18 cellular contexts compared by ENCODE assay signal in the genomic region with DNA sequence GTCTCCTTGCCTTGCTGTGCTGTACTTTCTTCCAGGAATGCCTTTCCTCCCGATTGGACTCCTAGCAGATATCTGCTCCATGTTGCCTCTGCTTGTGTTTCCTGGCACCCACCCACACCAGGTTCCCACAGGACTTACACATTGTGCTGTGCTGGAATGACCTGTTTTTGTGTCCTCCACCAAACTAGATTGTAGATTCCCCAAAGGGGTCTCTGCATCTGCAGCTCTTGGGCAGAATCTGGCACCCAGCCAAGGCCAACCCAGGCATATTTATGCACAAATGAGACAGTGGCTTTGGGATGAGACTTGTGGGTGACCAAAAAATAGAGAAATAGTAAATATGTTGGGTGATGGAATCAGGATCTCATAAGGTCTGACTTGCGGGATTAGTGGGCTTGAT.
DNase-seq lines count a peak whose midpoint lies in the region; ATAC-seq, FAIRE-seq and TF ChIP-seq lines count a peak whose summit lies in the region.
"Had no signal": no experiment of that assay in that cellular context is flagged by ENCODE, and none has a peak within 500 bp of the region (broad histone marks: within the 10 kb centered on the region; RNA-seq: fewer than 3 reads in every experiment).

No MANE protein-coding gene starts in this region.

- 47% methylated on average over 2 of the region's 2 CpGs; no CpG with 5 or more reads in 1 of the 2 experiments for WGBS in H1 (ENCODE audit: extremely low coverage in 1 of 2, insufficient coverage in 1 of 2, insufficient read length in 1 of 2, insufficient replicate concordance in 2 of 2, low coverage in 1 of 2, low lambda C conversion rate in 2 of 2, missing lambda C conversion rate in 1 of 2), 2 experiments
- 45 to 61% methylated on average over 2 of the region's 2 CpGs for WGBS in sigmoid colon, 2 donors

- no peaks in the 10 kb centered on the region for H3K9me3 Mint-ChIP-seq in activated CD8-positive, alpha-beta memory T cell treated with anti-CD3 and anti-CD28 coated beads, Interleukin-2, amount 10 ng/mL, durations not matched to agents 7 days and 5 days (ENCODE audit: low read depth)
- H3K9me3 Mint-ChIP-seq in nephron progenitor cell, result peaks cover 24% of the 10 kb centered on the region
- H3K9me3 Mint-ChIP-seq: CD8-positive, alpha-beta memory T cell had no signal

- H3K4me3 ChIP-seq in HEK293 (ENCODE audit: low read depth, low read length) (no peak overlapping the region), H1 (ENCODE audit: extremely low read depth in 1 of 4, insufficient read depth in 2 of 4, low read depth in 3 of 4, low read length in 4 of 4) (no peak overlapping the region), sigmoid colon (no peak overlapping the region), breast epithelium (no peak overlapping the region)
- H3K4me3 ChIP-seq: GM12878, GM23338, HAP-1 had no signal

- no peak overlapping the region for H3K4ac ChIP-seq in H1 (replicated peaks; ENCODE audit: insufficient read length, low read depth, low read length)

- TF ChIP-seq CTCF in HEK293 (tag by site-specific recombination; IDR thresholded peaks at IDR 0.05) (no peak), H1 (IDR thresholded peaks at IDR 0.05; ENCODE audit: control extremely low read depth in 1 of 3, insufficient read depth in 1 of 3, low read depth in 1 of 3, low read length in 3 of 3) (no peak), sigmoid colon (IDR thresholded peaks at IDR 0.05) (no peak), nephron progenitor cell (IDR thresholded peaks at IDR 0.05) (no peak), breast epithelium (IDR thresholded peaks at IDR 0.05) (no peak)

- H4K5ac ChIP-seq in H1 (ENCODE audit: insufficient read length, low read depth, low read length), result no peak overlapping the region

- H3K9me3 ChIP-seq in HEK293 (ENCODE audit: control insufficient read depth, insufficient read depth, low read depth, low read length) (no peaks in the 10 kb centered on the region), H1 (ENCODE audit: insufficient read depth in 2 of 2, low read depth in 1 of 2, low read length in 1 of 2) (no peaks in the 10 kb centered on the region), sigmoid colon (peaks cover 0 to 3% (median 0%) of the 10 kb centered on the region in 4 donors), breast epithelium (no peaks in the 10 kb centered on the region)
- H3K9me3 ChIP-seq: Caco-2 had no signal

- DNase-seq in activated CD8-positive, alpha-beta memory T cell treated with anti-CD3 and anti-CD28 coated beads, Interleukin-2, amount 10 ng/mL, durations not matched to agents 7 days and 5 days, result peak; percentile 15
- DNase-seq in activated CD8-positive, alpha-beta memory T cell treated with anti-CD3 and anti-CD28 coated beads, Interleukin-2, amount 50 U/mL, for 4 hours, result no peak
- no peak for DNase-seq in H1 (ENCODE audit: low read depth in 1 of 2, low spot score in 2 of 2)
- peak; percentile 40 for DNase-seq in sigmoid colon
- DNase-seq in dermis blood vessel endothelial cell, result no peak
- DNase-seq in nephron progenitor cell, result no peak
- no peak for DNase-seq in breast epithelium (ENCODE audit: low spot score in 2 of 2)
- DNase-seq: Caco-2; CD8-positive, alpha-beta memory T cell; HFFc6 had no signal

- H2BK15ac ChIP-seq in H1 (ENCODE audit: low read length), result peak overlapping the region; percentile 40; the same call in 1 of the 2 replicates

- no peak overlapping the region for H3K9ac ChIP-seq in H1 (replicated peaks in 1 of 4; ENCODE audit: extremely low read depth in 1 of 4, low read depth in 3 of 4, low read length in 3 of 4)

- no peak overlapping the region for H2BK12ac ChIP-seq in H1 (ENCODE audit: low read depth, low read length)

- no peak for TF ChIP-seq EP300 in H1 (IDR thresholded peaks at IDR 0.05; ENCODE audit: borderline replicate concordance in 1 of 2, low read depth in 2 of 2, low read length in 2 of 2)
- TF ChIP-seq EP300 in sigmoid colon (IDR thresholded peaks at IDR 0.05), result no peak

- no peak overlapping the region for H3K27ac ChIP-seq in HEK293 (ENCODE audit: extremely low read depth, low read depth, low read length)
- H3K27ac ChIP-seq in H1 (ENCODE audit: low read depth, low read length), result no peak overlapping the region
- no peak overlapping the region for H3K27ac ChIP-seq in sigmoid colon
- no peak overlapping the region for H3K27ac ChIP-seq in breast epithelium

- H3K27ac Mint-ChIP-seq in activated CD8-positive, alpha-beta memory T cell treated with anti-CD3 and anti-CD28 coated beads, Interleukin-2, amount 10 ng/mL, durations not matched to agents 7 days and 5 days, result no peak overlapping the region
- no peak overlapping the region for H3K27ac Mint-ChIP-seq in nephron progenitor cell
- H3K27ac Mint-ChIP-seq: CD14-positive monocyte; CD8-positive, alpha-beta memory T cell; GM23338; HFFc6 had no signal

- no peak overlapping the region for H3K4me3 Mint-ChIP-seq in activated CD8-positive, alpha-beta memory T cell treated with anti-CD3 and anti-CD28 coated beads, Interleukin-2, amount 10 ng/mL, durations not matched to agents 7 days and 5 days
- no peak overlapping the region for H3K4me3 Mint-ChIP-seq in nephron progenitor cell
- H3K4me3 Mint-ChIP-seq: CD14-positive monocyte, GM23338, HFFc6 had no signal

- H2BK5ac ChIP-seq in H1 (ENCODE audit: low read depth, low read length), result no peak overlapping the region

- no peaks in the 10 kb centered on the region for H4K20me1 ChIP-seq in H1 (replicated peaks in 1 of 2; ENCODE audit: control insufficient read depth in 1 of 2, insufficient read depth in 2 of 2, low read length in 2 of 2)

- H3K4me1 ChIP-seq in HEK293 (ENCODE audit: control insufficient read depth, insufficient read depth, low read length), result no peaks in the 10 kb centered on the region
- H3K4me1 ChIP-seq in H1 (replicated peaks in 1 of 4; ENCODE audit: control insufficient read depth in 3 of 4, insufficient read depth in 4 of 4, low read length in 3 of 4), result peaks cover 0 to 11% (median 4%) of the 10 kb centered on the region in 4 experiments; a peak in 6 of 7 replicates
- H3K4me1 ChIP-seq in sigmoid colon, result peaks cover 0 to 6% (median 3%) of the 10 kb centered on the region in 4 donors
- H3K4me1 ChIP-seq in breast epithelium, result peaks cover 0 to 5% of the 10 kb centered on the region in 2 donors
- H3K4me1 ChIP-seq: Caco-2, HAP-1 had no signal

- no peak overlapping the region for H2BK20ac ChIP-seq in H1 (ENCODE audit: low read length)

- no peak overlapping the region for H3K14ac ChIP-seq in H1 (ENCODE audit: insufficient read length)

- H2AK5ac ChIP-seq in H1 (ENCODE audit: low read depth, low read length), result no peak overlapping the region

- H3K27me3 ChIP-seq in H1 (replicated peaks in 1 of 4; ENCODE audit: control insufficient read depth in 3 of 4, extremely low read depth in 1 of 4, insufficient read depth in 3 of 4, low read length in 3 of 4) (peaks cover 11 to 32% (median 28%) of the 10 kb centered on the region in 4 experiments), sigmoid colon (peaks cover 8 to 43% (median 26%) of the 10 kb centered on the region in 3 donors), breast epithelium (peaks cover 3 to 24% of the 10 kb centered on the region in 2 donors)

- no peak for ATAC-seq in activated CD8-positive, alpha-beta memory T cell treated with anti-CD3 and anti-CD28 coated beads, Interleukin-2, amount 10 ng/mL, durations not matched to agents 7 days and 5 days
- ATAC-seq: GM12878, GM23338, HepG2 had no signal

- no peak overlapping the region for H3K4me2 ChIP-seq in H1 (ENCODE audit: insufficient read depth in 1 of 2, low read depth in 2 of 2, low read length in 2 of 2)
- H3K4me2 ChIP-seq: GM23338 had no signal

- FAIRE-seq in H1 (lab: Jason Lieb, UNC), result no peak
- FAIRE-seq: A204.1, GM12878, HepG2, HTR-8/SVneo had no signal

- no peak overlapping the region for H2AFZ ChIP-seq in H1 (ENCODE audit: low read length)
- H2AFZ ChIP-seq: GM23338 had no signal

- no peak overlapping the region for H2BK120ac ChIP-seq in H1 (replicated peaks; ENCODE audit: low read depth, low read length)

- peaks cover 6% of the 10 kb centered on the region; the same call in 1 of the 2 replicates for H3K23me2 ChIP-seq in H1 (ENCODE audit: low read depth, low read length)

- CTCF ChIA-PET in activated CD8-positive, alpha-beta memory T cell treated with anti-CD3 and anti-CD28 coated beads, Interleukin-2, amount 10 ng/mL, durations not matched to agents 7 days and 5 days (lab: Charles Lee), result interaction anchor here (1.8 kb wide), 1 partner anchor 11 kb away, joined by 5 read pairs; no protein-coding TSS in a partner anchor
- CTCF ChIA-PET in HEK293 (lab: Yijun Ruan, JAX) (interaction anchor here (0.6 to 0.9 kb wide), 2 partner anchors 71 to 957 kb away, joined by 4 read pairs; no protein-coding TSS in a partner anchor), H1 (lab: Charles Lee; ENCODE audit: partially characterized antibody) (interaction anchor here (1.3 kb wide), 1 partner anchor 238 kb away, joined by 5 read pairs; no protein-coding TSS in a partner anchor)

- H3K36me3 ChIP-seq in HEK293 (ENCODE audit: control insufficient read depth in 2 of 2, insufficient read depth in 1 of 2, low read length in 2 of 2), result no peaks in the 10 kb centered on the region
- no peaks in the 10 kb centered on the region for H3K36me3 ChIP-seq in H1 (ENCODE audit: control insufficient read depth in 2 of 4, insufficient read depth in 4 of 4, low read length in 3 of 4)
- no peaks in the 10 kb centered on the region for H3K36me3 ChIP-seq in sigmoid colon
- H3K36me3 ChIP-seq in breast epithelium, result no peaks in the 10 kb centered on the region
- H3K36me3 ChIP-seq: HAP-1 had no signal

- TF ChIP-seq RAD21 in H1 (IDR thresholded peaks at IDR 0.05 in 1 of 2, conservative IDR thresholded peaks at IDR 0.05 in 1 of 2; ENCODE audit: low read depth in 2 of 2, low read length in 2 of 2), result no peak

- H3K4me1 Mint-ChIP-seq in activated CD8-positive, alpha-beta memory T cell treated with anti-CD3 and anti-CD28 coated beads, Interleukin-2, amount 10 ng/mL, durations not matched to agents 7 days and 5 days, result peaks cover 16% of the 10 kb centered on the region
- H3K4me1 Mint-ChIP-seq in nephron progenitor cell, result peaks cover 68% of the 10 kb centered on the region

- H3K36me3 Mint-ChIP-seq in activated CD8-positive, alpha-beta memory T cell treated with anti-CD3 and anti-CD28 coated beads, Interleukin-2, amount 10 ng/mL, durations not matched to agents 7 days and 5 days, result no peaks in the 10 kb centered on the region
- no peaks in the 10 kb centered on the region for H3K36me3 Mint-ChIP-seq in nephron progenitor cell (ENCODE audit: low read depth)
- H3K36me3 Mint-ChIP-seq: CD14-positive monocyte; CD8-positive, alpha-beta memory T cell had no signal

- peak overlapping the region; percentile 50 for H4K91ac ChIP-seq in H1 (replicated peaks; ENCODE audit: insufficient read length, low read length)

- no peak overlapping the region for H4K8ac ChIP-seq in H1 (ENCODE audit: extremely low read depth, insufficient read depth, low read length)

- no peak overlapping the region for H3K23ac ChIP-seq in H1 (ENCODE audit: insufficient read length)

- intact Hi-C loops in sigmoid colon (cut with DNase I), result no loop called here
- intact Hi-C loops in breast epithelium (cut with DNase I; ENCODE audit: low total_unique reads), result loop anchor here (10.0 kb wide), 1 partner anchor 287 kb away; no protein-coding TSS in a partner anchor

- H3K79me1 ChIP-seq in H1 (ENCODE audit: low read depth, low read length), result no peaks in the 10 kb centered on the region

- no peak for TF ChIP-seq POLR2A in H1 (IDR thresholded peaks at IDR 0.05; ENCODE audit: control extremely low read depth in 1 of 2, low read depth in 2 of 2, low read length in 2 of 2)
- no peak for TF ChIP-seq POLR2A in sigmoid colon (IDR thresholded peaks at IDR 0.05)
- TF ChIP-seq POLR2A in breast epithelium (IDR thresholded peaks at IDR 0.05), result no peak

- no peak overlapping the region for H3K18ac ChIP-seq in H1 (ENCODE audit: extremely low read depth, low read length)

- H3K27me3 Mint-ChIP-seq in activated CD8-positive, alpha-beta memory T cell treated with anti-CD3 and anti-CD28 coated beads, Interleukin-2, amount 10 ng/mL, durations not matched to agents 7 days and 5 days, result peaks cover 80% of the 10 kb centered on the region
- H3K27me3 Mint-ChIP-seq in nephron progenitor cell (ENCODE audit: low read depth, poor library complexity), result peaks cover 45% of the 10 kb centered on the region

- POLR2A ChIA-PET in HEK293 (lab: Yijun Ruan, JAX), result no interaction called here
- POLR2A ChIA-PET in H1 (lab: Charles Lee; ENCODE audit: partially characterized antibody), result interaction anchor here (1.3 kb wide), 1 partner anchor 149 kb away, joined by 3 read pairs; no protein-coding TSS in a partner anchor

- H3K56ac ChIP-seq in H1 (replicated peaks; ENCODE audit: insufficient read length, low read depth, low read length), result no peak overlapping the region

- no peaks in the 10 kb centered on the region for H3K79me2 ChIP-seq in H1 (ENCODE audit: control insufficient read depth in 1 of 2, insufficient read depth in 2 of 2, low read length in 2 of 2)

Comparison
In these comparisons a context has a peak if more than half of its experiments do, and no peak if none do; other contexts are left out.
1. DNase-seq: peak in activated CD8-positive, alpha-beta memory T cell treated with anti-CD3 and anti-CD28 coated beads, Interleukin-2, amount 10 ng/mL, durations not matched to agents 7 days and 5 days (single experiment) and sigmoid colon (single experiment); none in activated CD8-positive, alpha-beta memory T cell treated with anti-CD3 and anti-CD28 coated beads, Interleukin-2, amount 50 U/mL, for 4 hours (single experiment), H1 (0 of 2), dermis blood vessel endothelial cell (single experiment), nephron progenitor cell (single experiment) and breast epithelium (0 of 2).